ENCODE assay signal across 21 cellular contexts in the genomic region with DNA sequence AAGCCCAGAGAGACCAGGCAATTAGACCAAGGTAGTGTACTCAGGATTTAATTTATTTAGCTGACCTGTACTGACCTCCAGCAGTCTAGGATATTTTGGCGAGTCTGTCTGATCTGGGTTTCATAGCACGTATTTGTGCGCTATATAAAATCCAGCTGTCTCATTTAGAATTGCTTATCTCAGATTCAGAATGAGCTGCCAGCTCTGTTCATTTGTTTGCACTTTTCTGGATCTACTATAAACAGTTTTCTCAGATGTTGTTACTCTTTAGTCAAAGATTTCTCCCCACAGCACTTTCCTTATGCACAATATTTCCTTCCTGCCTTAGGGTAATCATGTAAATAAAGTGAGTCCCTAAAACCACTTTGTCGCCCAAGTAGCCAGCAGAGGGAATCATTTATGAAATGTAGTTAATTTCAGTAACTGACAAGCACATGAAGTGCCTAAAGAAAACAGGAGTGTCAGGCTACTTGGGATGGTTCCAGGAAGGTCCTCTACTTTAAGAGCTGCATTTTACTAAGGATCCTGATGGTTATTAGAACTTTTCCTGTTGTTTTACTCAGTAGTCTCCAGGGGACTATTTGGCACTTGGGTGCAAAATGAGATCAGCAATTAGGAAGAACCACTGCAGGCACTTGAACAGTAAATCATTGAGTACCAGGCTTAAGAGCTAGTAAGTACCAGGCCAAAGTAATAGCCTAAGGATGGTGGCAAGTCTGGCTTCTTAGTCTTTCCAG.
DNase-seq lines count a peak whose midpoint lies in the region; TF ChIP-seq lines count a peak whose summit lies in the region.
"Had no signal": no experiment of that assay in that cellular context is flagged by ENCODE, and none has a peak within 500 bp of the region (broad histone marks: within the 10 kb centered on the region; RNA-seq: fewer than 3 reads in every experiment).

No MANE protein-coding gene starts in this region.

- H3K79me2 ChIP-seq in mesendoderm (ENCODE audit: control insufficient read depth, insufficient read depth, low read length) = no peaks in the 10 kb centered on the region

- H3K27ac ChIP-seq in mesendoderm (ENCODE audit: low read depth, low read length) = no peak overlapping the region
- H3K27ac ChIP-seq: esophagus squamous epithelium, stomach, vagina had no signal

- peak overlapping the region; percentile 74 for H2BK15ac ChIP-seq in mesendoderm (replicated peaks; ENCODE audit: low read depth)

- no CpG with 5 or more reads among the region's 4 CpGs for WGBS in mesendoderm (ENCODE audit: extremely low coverage, insufficient coverage, low lambda C conversion rate)

- H4K5ac ChIP-seq in mesendoderm (ENCODE audit: low read length) = no peak overlapping the region

- H4K8ac ChIP-seq in mesendoderm (ENCODE audit: low read depth, low read length) = no peak overlapping the region

- H3K9ac ChIP-seq in mesendoderm (ENCODE audit: low read length) = no peak overlapping the region

- H3K4me3 ChIP-seq in BE2C (ENCODE audit: low read depth, low read length) (peak overlapping the region; percentile 10), choroid plexus epithelial cell (ENCODE audit: low read depth, low read length) (no peak overlapping the region), mesendoderm (ENCODE audit: low read length) (no peak overlapping the region)
- H3K4me3 ChIP-seq: stomach, vagina had no signal

- no peak overlapping the region for H2AK5ac ChIP-seq in mesendoderm (ENCODE audit: low read length)

- H3K4me1 ChIP-seq in BE2C = peaks cover 61% of the 10 kb centered on the region
- peaks cover 2% of the 10 kb centered on the region for H3K4me1 ChIP-seq in mesendoderm (ENCODE audit: control insufficient read depth, low read depth, low read length)

- no peaks in the 10 kb centered on the region for H3K79me1 ChIP-seq in mesendoderm (ENCODE audit: low read length)

- H3K9me3 ChIP-seq in BE2C = no peaks in the 10 kb centered on the region
- H3K9me3 ChIP-seq: esophagus squamous epithelium, stomach, vagina had no signal

- no peak overlapping the region for H3K4me2 ChIP-seq in mesendoderm (ENCODE audit: low read length)

- H3K4ac ChIP-seq in mesendoderm (ENCODE audit: low read depth, low read length) = no peak overlapping the region

- no peak overlapping the region for H3K23ac ChIP-seq in mesendoderm (ENCODE audit: low read length)

- DNase-seq in BE2C = peak; percentile 18
- DNase-seq in NCI-H1436 (lab: John Stamatoyannopoulos, UW) = peak; percentile 9
- peak; percentile 19 for DNase-seq in choroid plexus epithelial cell (ENCODE audit: low read depth)
- DNase-seq in mesendoderm = peak; percentile 40
- DNase-seq in SIG-M5 (lab: John Stamatoyannopoulos, UW) = no peak
- no peak for DNase-seq in NCI-H1092 treated with DMSO at 0.1 percent for 48 hours (lab: John Stamatoyannopoulos, UW)
- DNase-seq in NCI-H510A (lab: John Stamatoyannopoulos, UW) = no peak
- no peak for DNase-seq in iPS-NIHi7 (ENCODE audit: extremely low spot score)
- DNase-seq: activated CD4-positive, alpha-beta T cell treated with anti-CD3 and anti-CD28 coated beads, Interleukin-2, amount 50 U/mL, for 4 hours; amygdala; CD4-positive, CD25-positive, alpha-beta regulatory T cell; effector memory CD4-positive, alpha-beta T cell; esophagus squamous epithelium; naive thymus-derived CD4-positive, alpha-beta T cell; NCI-H2081 treated with DMSO at 0.1 percent for 48 hours; OCI-M1; posterior cingulate gyrus; small intestine; stimulated activated CD4-positive, alpha-beta T cell treated with anti-CD3 and anti-CD28 coated beads, Interleukin-4, amount 100 ng/mL, for 1 hour; stomach had no signal

- no peaks in the 10 kb centered on the region for H3K27me3 ChIP-seq in BE2C
- no peaks in the 10 kb centered on the region for H3K27me3 ChIP-seq in mesendoderm (ENCODE audit: insufficient read depth, low read length, poor library complexity)
- H3K27me3 ChIP-seq: esophagus squamous epithelium, stomach, vagina had no signal

- no peak overlapping the region for H2BK5ac ChIP-seq in mesendoderm (ENCODE audit: low read length)

- no peak overlapping the region for H3K18ac ChIP-seq in mesendoderm (ENCODE audit: low read length)

- H3K56ac ChIP-seq in mesendoderm (ENCODE audit: low read length) = no peak overlapping the region

- H3K36me3 ChIP-seq in BE2C (no peaks in the 10 kb centered on the region), mesendoderm (ENCODE audit: control insufficient read depth, insufficient read depth, low read length) (no peaks in the 10 kb centered on the region)
- H3K36me3 ChIP-seq: esophagus squamous epithelium, stomach, vagina had no signal

- no peak for TF ChIP-seq CTCF in BE2C (IDR thresholded peaks at IDR 0.05; ENCODE audit: low read depth, low read length)
- no peak for TF ChIP-seq CTCF in choroid plexus epithelial cell (conservative IDR thresholded peaks at IDR 0.05; ENCODE audit: low read depth, low read length)

- no peak overlapping the region for H2BK120ac ChIP-seq in mesendoderm (ENCODE audit: low read depth, low read length)

Comparison
In these comparisons a context has a peak if more than half of its experiments do, and no peak if none do; other contexts are left out.
1. DNase-seq: peak in BE2C (single experiment), NCI-H1436 (single experiment), choroid plexus epithelial cell (single experiment) and mesendoderm (single experiment); none in SIG-M5 (single experiment), NCI-H1092 treated with DMSO at 0.1 percent for 48 hours (single experiment), NCI-H510A (single experiment) and iPS-NIHi7 (single experiment).